ENCODE assay signal across 15 cellular contexts in genomic region chr1:156386134-156386901, GRCh38. TPM values are rescaled to one million over a fixed set of nuclear protein-coding genes. Genes with fewer than 3 reads are reported as not detected.
DNase-seq lines count a peak whose midpoint lies in the region; ATAC-seq, FAIRE-seq and TF ChIP-seq lines count a peak whose summit lies in the region.
"Had no signal": no experiment of that assay in that cellular context is flagged by ENCODE, and none has a peak within 500 bp of the region (broad histone marks: within the 10 kb centered on the region; RNA-seq: fewer than 3 reads in every experiment).

No MANE protein-coding gene starts in this region.

- H3K4me3 Mint-ChIP-seq in astrocyte (ENCODE audit: unreplicated experiment): no peak overlapping the region

- TF ChIP-seq CTCF in DND-41 (IDR thresholded peaks at IDR 0.05; ENCODE audit: borderline replicate concordance, extremely low read depth, low read length, poor library complexity, severe bottlenecking): no peak
- TF ChIP-seq CTCF in astrocyte (IDR thresholded peaks at IDR 0.05; ENCODE audit: insufficient read depth, low read depth, low read length): no peak
- no peak for TF ChIP-seq CTCF in osteoblast (IDR thresholded peaks at IDR 0.05; ENCODE audit: extremely low read depth, low read depth, low read length)

- H3K27ac Mint-ChIP-seq in astrocyte (ENCODE audit: unreplicated experiment): no peak overlapping the region

- H3K79me2 ChIP-seq in DND-41 (ENCODE audit: insufficient read depth, low read length) (no peaks in the 10 kb centered on the region), astrocyte (ENCODE audit: insufficient read depth, low read length) (no peaks in the 10 kb centered on the region), osteoblast (ENCODE audit: insufficient read depth, low read length) (no peaks in the 10 kb centered on the region)

- no peaks in the 10 kb centered on the region for H3K27me3 ChIP-seq in DND-41 (ENCODE audit: insufficient read depth, low read length, poor library complexity)
- H3K27me3 ChIP-seq in astrocyte (ENCODE audit: insufficient read depth, low read length): peaks cover 23% of the 10 kb centered on the region
- peaks cover 48% of the 10 kb centered on the region for H3K27me3 ChIP-seq in osteoblast (ENCODE audit: insufficient read depth, low read length)

- H3K4me2 ChIP-seq in DND-41 (ENCODE audit: insufficient read depth, low read length): peak overlapping the region; percentile 41; the same call in 1 of the 2 replicates
- no peak overlapping the region for H3K4me2 ChIP-seq in astrocyte (ENCODE audit: low read length)
- H3K4me2 ChIP-seq in osteoblast (ENCODE audit: insufficient read depth, low read length): no peak overlapping the region
- H3K4me2 ChIP-seq: SK-N-SH had no signal

- H3K9me3 ChIP-seq in DND-41 (ENCODE audit: insufficient read depth, low read length, severe bottlenecking) (no peaks in the 10 kb centered on the region), astrocyte (ENCODE audit: insufficient read depth, low read depth, low read length) (no peaks in the 10 kb centered on the region), osteoblast (ENCODE audit: low read depth, low read length) (no peaks in the 10 kb centered on the region)
- H3K9me3 ChIP-seq: Caco-2, Peyer's patch, SK-N-SH had no signal

- H3K36me3 Mint-ChIP-seq in astrocyte (ENCODE audit: low read depth, unreplicated experiment): no peaks in the 10 kb centered on the region
- H3K36me3 Mint-ChIP-seq: CD14-positive monocyte had no signal

- H3K4me3 ChIP-seq in DND-41 (ENCODE audit: low read depth in 1 of 2, low read length in 2 of 2) (no peak overlapping the region), astrocyte (ENCODE audit: insufficient read depth, low read depth, low read length) (no peak overlapping the region), osteoblast (ENCODE audit: insufficient read depth, low read length) (no peak overlapping the region)
- H3K4me3 ChIP-seq: Peyer's patch had no signal

- H3K27ac ChIP-seq in DND-41 (ENCODE audit: low read length) (0 out of 2 replicates have a peak overlapping the region, but pooled peaks have one; percentile 5), astrocyte (ENCODE audit: low read depth, low read length) (no peak overlapping the region), osteoblast (ENCODE audit: low read depth, low read length) (no peak overlapping the region)
- H3K27ac ChIP-seq: Peyer's patch had no signal

- ATAC-seq in DND-41 (ENCODE audit: insufficient read depth, low read depth) (no peak), GM21825 (IDR thresholded peaks at IDR 0.05; ENCODE audit: unreplicated experiment) (no peak)
- ATAC-seq: Right ventricle myocardium inferior had no signal

- H3K27me3 Mint-ChIP-seq in astrocyte (ENCODE audit: low read depth, unreplicated experiment): peaks cover 59% of the 10 kb centered on the region

- DNase-seq in DND-41: no peak
- DNase-seq in astrocyte (ENCODE audit: low read depth): no peak
- peak; percentile 13 for DNase-seq in epidermal melanocyte (ENCODE audit: insufficient read length, low spot score)
- DNase-seq in osteoblast (ENCODE audit: insufficient read length, low spot score, missing footprints): peak; percentile 84
- no peak for DNase-seq in SIG-M5 treated with dmso at 0.1 percent for 504 hours (lab: John Stamatoyannopoulos, UW; ENCODE audit: unreplicated experiment)
- DNase-seq in SHP77 treated with DMSO at 0.1 percent for 48 hours (lab: John Stamatoyannopoulos, UW): no peak
- DNase-seq: NCI-H1436 treated with DMSO at 0.1 percent for 48 hours had no signal

- H3K36me3 ChIP-seq in DND-41 (ENCODE audit: insufficient read depth, low read length) (no peaks in the 10 kb centered on the region), astrocyte (ENCODE audit: insufficient read depth, low read length) (no peaks in the 10 kb centered on the region), osteoblast (ENCODE audit: insufficient read depth, low read length) (no peaks in the 10 kb centered on the region)
- H3K36me3 ChIP-seq: Peyer's patch had no signal

- H2AFZ ChIP-seq in DND-41 (ENCODE audit: low read depth, low read length) (peak overlapping the region; percentile 77), astrocyte (ENCODE audit: low read depth, low read length) (peak overlapping the region; percentile 4), osteoblast (ENCODE audit: low read length) (no peak overlapping the region)

- no peak for FAIRE-seq in astrocyte (lab: Jason Lieb, UNC)

- H4K20me1 ChIP-seq in DND-41 (ENCODE audit: insufficient read depth, low read length): no peaks in the 10 kb centered on the region
- H4K20me1 ChIP-seq in astrocyte (ENCODE audit: insufficient read depth, low read length): no peaks in the 10 kb centered on the region
- H4K20me1 ChIP-seq in osteoblast (ENCODE audit: insufficient read depth, low read length): no peaks in the 10 kb centered on the region

- H3K9ac ChIP-seq in DND-41 (ENCODE audit: low read depth, low read length) (no peak overlapping the region), astrocyte (ENCODE audit: low read length) (no peak overlapping the region)
- H3K9ac ChIP-seq: SK-N-SH had no signal

- no peaks in the 10 kb centered on the region for H3K9me3 Mint-ChIP-seq in astrocyte (ENCODE audit: unreplicated experiment)

- H3K4me1 ChIP-seq in DND-41 (ENCODE audit: insufficient read depth, low read length): peaks cover 8% of the 10 kb centered on the region
- peaks cover 3% of the 10 kb centered on the region for H3K4me1 ChIP-seq in astrocyte (ENCODE audit: insufficient read depth, low read length)
- no peaks in the 10 kb centered on the region for H3K4me1 ChIP-seq in osteoblast (ENCODE audit: insufficient read depth, low read length)
- H3K4me1 ChIP-seq: Caco-2, Peyer's patch had no signal

- no peaks in the 10 kb centered on the region for H3K4me1 Mint-ChIP-seq in astrocyte (ENCODE audit: low read depth, unreplicated experiment)

RNA-seq across cellular contexts. Expression of gene RHBG, which starts 17.3 kb away (rescaled TPM):
- total RNA-seq in astrocyte (not detected in 2 replicates), osteoblast (not detected in 2 replicates)
- total RNA-seq: A673, HT1080, Right ventricle myocardium inferior had no signal

RNA-seq across cellular contexts. Expression of gene TSACC, which starts 48.0 kb away (rescaled TPM):
- total RNA-seq in astrocyte (1.0 and 1.2 TPM in 2 replicates), osteoblast (0.36 TPM in 1 of 2 replicates, not detected in the other)
- total RNA-seq: A673, Peyer's patch, Right ventricle myocardium inferior had no signal

RNA-seq across cellular contexts. Expression of gene CCT3, which starts 48.2 kb away (rescaled TPM):
- 343 and 360 TPM in 2 replicates for total RNA-seq in astrocyte
- 258 and 276 TPM in 2 replicates for total RNA-seq in osteoblast

Comparison
In these comparisons a context has a peak if more than half of its experiments do, and no peak if none do; other contexts are left out.
1. DNase-seq: peak in epidermal melanocyte (single experiment) and osteoblast (single experiment); none in DND-41 (single experiment), astrocyte (single experiment), SIG-M5 treated with dmso at 0.1 percent for 504 hours (single experiment) and SHP77 treated with DMSO at 0.1 percent for 48 hours (single experiment).